16 cellular contexts compared by ENCODE assay signal in genomic region chr16:8620535-8620934, GRCh38. TPM values are rescaled to one million over a fixed set of nuclear protein-coding genes. Genes with fewer than 3 reads are reported as not detected.
DNase-seq lines count a peak whose midpoint lies in the region; ATAC-seq and TF ChIP-seq lines count a peak whose summit lies in the region.
"Had no signal": no experiment of that assay in that cellular context is flagged by ENCODE, and none has a peak within 500 bp of the region (broad histone marks: within the 10 kb centered on the region; RNA-seq: fewer than 3 reads in every experiment).

No MANE protein-coding gene starts in this region.

- no peaks in the 10 kb centered on the region for H3K9me2 ChIP-seq in GM23338 (ENCODE audit: insufficient read depth)

- no peak overlapping the region for H3K27ac ChIP-seq in CD8-positive, alpha-beta T cell (ENCODE audit: low read depth, low read length)
- H3K27ac ChIP-seq in GM23338 (ENCODE audit: low read depth): no peak overlapping the region
- H3K27ac ChIP-seq in naive thymus-derived CD4-positive, alpha-beta T cell (ENCODE audit: low read depth, low read length): no peak overlapping the region

- H3K4me3 Mint-ChIP-seq in CD8-positive, alpha-beta T cell: peak overlapping the region; percentile 94
- H3K4me3 Mint-ChIP-seq in GM23338: peak overlapping the region; percentile 96
- H3K4me3 Mint-ChIP-seq in activated naive CD8-positive, alpha-beta T cell: peak overlapping the region; percentile 98
- peak overlapping the region; percentile 93 to 100 (median 95) for H3K4me3 Mint-ChIP-seq in naive thymus-derived CD4-positive, alpha-beta T cell

- H4K20me1 ChIP-seq in GM23338 (replicated peaks; ENCODE audit: insufficient read depth): peaks cover 8% of the 10 kb centered on the region; the same call in 1 of the 2 replicates

- H3K36me3 Mint-ChIP-seq in CD8-positive, alpha-beta T cell: peaks cover 10% of the 10 kb centered on the region
- peaks cover 12% of the 10 kb centered on the region for H3K36me3 Mint-ChIP-seq in GM23338 (ENCODE audit: low read depth)
- H3K36me3 Mint-ChIP-seq in activated naive CD8-positive, alpha-beta T cell: no peaks in the 10 kb centered on the region
- no peaks in the 10 kb centered on the region for H3K36me3 Mint-ChIP-seq in naive thymus-derived CD4-positive, alpha-beta T cell

- POLR2A ChIA-PET in CD8-positive, alpha-beta T cell (lab: Charles Lee): no interaction called here
- POLR2A ChIA-PET in naive thymus-derived CD4-positive, alpha-beta T cell (lab: Charles Lee): interaction anchor here (2.4 kb wide), 1 partner anchor 471 kb away, joined by 9 read pairs; the partner anchor contains the start of gene HAPSTR1

- intact Hi-C loops in CD8-positive, alpha-beta T cell (cut with DNase I, micrococcal nuclease): loop anchor here (2.0 to 5.0 kb wide), 6 partner anchors 53 to 472 kb away; partner anchors contain the start of genes HAPSTR1 (in 2 of the 2), PMM2 (in 2 of the 2), TMEM186 (in 2 of the 2) and USP7 (in 2 of the 2)
- intact Hi-C loops in naive thymus-derived CD4-positive, alpha-beta T cell (cut with micrococcal nuclease): loop anchor here (2.0 to 5.0 kb wide), 5 partner anchors 24 to 472 kb away; partner anchors contain the start of genes USP7 (in 2 of the 2), ABAT (in 1 of the 2) and HAPSTR1 (in 1 of the 2)

- H3K9me3 Mint-ChIP-seq in CD8-positive, alpha-beta T cell: no peaks in the 10 kb centered on the region
- H3K9me3 Mint-ChIP-seq in GM23338: peaks cover 4% of the 10 kb centered on the region; the same call in 1 of the 3 replicates
- H3K9me3 Mint-ChIP-seq in activated naive CD8-positive, alpha-beta T cell (ENCODE audit: low read depth): no peaks in the 10 kb centered on the region
- no peaks in the 10 kb centered on the region for H3K9me3 Mint-ChIP-seq in naive thymus-derived CD4-positive, alpha-beta T cell

- H3K36me3 ChIP-seq in CD8-positive, alpha-beta T cell (ENCODE audit: insufficient read depth, low read length): no peaks in the 10 kb centered on the region
- H3K36me3 ChIP-seq in GM23338 (ENCODE audit: insufficient read depth): 0 out of 2 replicates have a peak, but pooled peaks cover 2% of the 10 kb centered on the region
- peaks cover 0 to 8% (median 2%) of the 10 kb centered on the region in 3 experiments for H3K36me3 ChIP-seq in naive thymus-derived CD4-positive, alpha-beta T cell (ENCODE audit: control insufficient read depth in 2 of 3, insufficient read depth in 3 of 3, low read length in 3 of 3)

- CTCF ChIA-PET in CD8-positive, alpha-beta T cell (lab: Charles Lee): no interaction called here
- CTCF ChIA-PET in naive thymus-derived CD4-positive, alpha-beta T cell (lab: Charles Lee): no interaction called here

- H3K27me3 Mint-ChIP-seq in CD8-positive, alpha-beta T cell (ENCODE audit: low read depth): peaks cover 2% of the 10 kb centered on the region
- peaks cover 8% of the 10 kb centered on the region for H3K27me3 Mint-ChIP-seq in GM23338 (ENCODE audit: insufficient read depth, low read depth, poor library complexity)
- no peaks in the 10 kb centered on the region for H3K27me3 Mint-ChIP-seq in activated naive CD8-positive, alpha-beta T cell
- peaks cover 0 to 20% (median 6%) of the 10 kb centered on the region in 5 donors for H3K27me3 Mint-ChIP-seq in naive thymus-derived CD4-positive, alpha-beta T cell

- H3F3A ChIP-seq in GM23338 (replicated peaks; ENCODE audit: low read depth): no peaks in the 10 kb centered on the region

- no peak overlapping the region for H3K4me3 ChIP-seq in CD8-positive, alpha-beta T cell (ENCODE audit: low read depth, low read length)
- no peak overlapping the region for H3K4me3 ChIP-seq in GM23338
- H3K4me3 ChIP-seq in naive thymus-derived CD4-positive, alpha-beta T cell (ENCODE audit: low read length): no peak overlapping the region

- H3K27me3 ChIP-seq in CD8-positive, alpha-beta T cell (ENCODE audit: insufficient read depth, low read length): no peaks in the 10 kb centered on the region
- H3K27me3 ChIP-seq in GM23338 (ENCODE audit: insufficient read depth): no peaks in the 10 kb centered on the region
- no peaks in the 10 kb centered on the region for H3K27me3 ChIP-seq in naive thymus-derived CD4-positive, alpha-beta T cell (ENCODE audit: control insufficient read depth in 2 of 2, insufficient read depth in 2 of 2, low read length in 2 of 2)

- ATAC-seq in CD8-positive, alpha-beta T cell: no peak
- ATAC-seq in GM23338 (no peak), GM21619 (IDR thresholded peaks at IDR 0.05; ENCODE audit: unreplicated experiment) (no peak)
- no peak for ATAC-seq in naive thymus-derived CD4-positive, alpha-beta T cell

- peaks cover 20% of the 10 kb centered on the region for H3K4me1 Mint-ChIP-seq in CD8-positive, alpha-beta T cell (ENCODE audit: low read depth)
- peaks cover 2% of the 10 kb centered on the region; the same call in 1 of the 3 replicates for H3K4me1 Mint-ChIP-seq in GM23338
- peaks cover 31% of the 10 kb centered on the region for H3K4me1 Mint-ChIP-seq in activated naive CD8-positive, alpha-beta T cell (ENCODE audit: low read depth)
- peaks cover 17 to 36% (median 26%) of the 10 kb centered on the region in 7 donors for H3K4me1 Mint-ChIP-seq in naive thymus-derived CD4-positive, alpha-beta T cell

- H3K79me2 ChIP-seq in GM23338 (replicated peaks; ENCODE audit: insufficient read depth): peaks cover 35% of the 10 kb centered on the region

- peak overlapping the region; percentile 96 for H2AFZ ChIP-seq in GM23338

- H3K4me1 ChIP-seq in CD8-positive, alpha-beta T cell (ENCODE audit: insufficient read depth, low read length): peaks cover 11% of the 10 kb centered on the region
- H3K4me1 ChIP-seq in GM23338 (ENCODE audit: insufficient read depth): peaks cover 7% of the 10 kb centered on the region; the same call in 1 of the 2 replicates
- H3K4me1 ChIP-seq in naive thymus-derived CD4-positive, alpha-beta T cell (ENCODE audit: control insufficient read depth in 2 of 2, insufficient read depth in 2 of 2, low read length in 2 of 2): peaks cover 7 to 10% of the 10 kb centered on the region in 2 donors

- no peak overlapping the region for H3K27ac Mint-ChIP-seq in CD8-positive, alpha-beta T cell
- no peak overlapping the region for H3K27ac Mint-ChIP-seq in GM23338
- H3K27ac Mint-ChIP-seq in activated naive CD8-positive, alpha-beta T cell: peak overlapping the region; percentile 91
- H3K27ac Mint-ChIP-seq in naive thymus-derived CD4-positive, alpha-beta T cell: peak overlapping the region in 3 of 9 donors; percentile 85 to 88 (median 86)

- no peak for TF ChIP-seq CTCF in CD8-positive, alpha-beta T cell (IDR thresholded peaks at IDR 0.05)
- TF ChIP-seq CTCF in GM23338 (conservative IDR thresholded peaks at IDR 0.05; ENCODE audit: low read depth in 2 of 2): no peak

- no peak overlapping the region for H3K4me2 ChIP-seq in GM23338

- no peak for DNase-seq in CD8-positive, alpha-beta T cell
- no peak for DNase-seq in GM23338 (ENCODE audit: low spot score)
- no peak for DNase-seq in naive thymus-derived CD4-positive, alpha-beta T cell
- no peak for DNase-seq in NCI-H1436 (lab: John Stamatoyannopoulos, UW)
- DNase-seq in NCI-H1436 treated with DMSO at 0.1 percent for 48 hours (lab: John Stamatoyannopoulos, UW): no peak
- DNase-seq: cerebellar nuclear complex; mesendoderm; NCI-H1092 treated with DMSO at 0.1 percent for 48 hours; NCI-H526; stimulated activated CD4-positive, alpha-beta T cell treated with anti-CD3 and anti-CD28 coated beads, Interleukin-4, amount 100 ng/mL, for 4 hours had no signal

- H3K9me3 ChIP-seq in CD8-positive, alpha-beta T cell (ENCODE audit: low read length): no peaks in the 10 kb centered on the region
- H3K9me3 ChIP-seq in naive thymus-derived CD4-positive, alpha-beta T cell (ENCODE audit: control insufficient read depth in 2 of 3, low read length in 3 of 3): no peaks in the 10 kb centered on the region

TF ChIP-seq in GM23338, 12 proteins besides CTCF, POLR2A, EP300 and RAD21 (continues in another document):
- TF ChIP-seq EZH2phosphoT487 (IDR thresholded peaks at IDR 0.05; ENCODE audit: unreplicated experiment): no peak

RNA-seq across cellular contexts. Expression of gene METTL22, which starts 1.0 kb away (rescaled TPM):
- 10 to 100 TPM; 30.0 to 30.8 TPM for total RNA-seq in CD8-positive, alpha-beta T cell
- 44.6 and 51.8 TPM in 2 replicates for total RNA-seq in GM23338 (2014; rRNA removed; shearing (Covaris generic))
- 44.8 and 51.4 TPM in 2 replicates for polyA plus RNA-seq in GM23338 (2016; fragmentation: Nextera tagmentation; extraction: Ambion mirVana)
- total RNA-seq in naive thymus-derived CD4-positive, alpha-beta T cell: 10 to 100 TPM; 28.9 to 59.4 (median 48.9) TPM
- polyA plus RNA-seq in naive thymus-derived CD4-positive, alpha-beta T cell: 10 to 100 TPM; 16.6 to 20.9 TPM

RNA-seq across cellular contexts. Expression of gene TMEM114, which starts 30.2 kb away (rescaled TPM):
- not detected for total RNA-seq in CD8-positive, alpha-beta T cell
- total RNA-seq in GM23338 (2014; rRNA removed; shearing (Covaris generic)): 0.52 TPM in 1 of 2 replicates, not detected in the other
- 0.47 and 0.77 TPM in 2 replicates for polyA plus RNA-seq in GM23338 (2016; fragmentation: Nextera tagmentation; extraction: Ambion mirVana)
- total RNA-seq in naive thymus-derived CD4-positive, alpha-beta T cell: not detected
- polyA plus RNA-seq in naive thymus-derived CD4-positive, alpha-beta T cell: not detected
- total RNA-seq: H4, HT-29, pulmonary artery endothelial cell, RPMI7951 had no signal

RNA-seq across cellular contexts. Expression of gene ABAT, which starts 53.9 kb away (rescaled TPM):
- total RNA-seq in CD8-positive, alpha-beta T cell: 1 to 10 TPM; 4.1 to 4.2 TPM
- total RNA-seq in GM23338 (2014; rRNA removed; shearing (Covaris generic)): 3.8 and 8.8 TPM in 2 replicates
- 4.4 TPM in 2 replicates for polyA plus RNA-seq in GM23338 (2016; fragmentation: Nextera tagmentation; extraction: Ambion mirVana)
- total RNA-seq in naive thymus-derived CD4-positive, alpha-beta T cell: 10 to 100 TPM in 2 of 5 experiments, 1 to 10 TPM in 3; 5.4 to 11.5 (median 9.3) TPM
- polyA plus RNA-seq in naive thymus-derived CD4-positive, alpha-beta T cell: 1 to 10 TPM; 1.3 to 2.9 TPM
